In the genomic region with DNA sequence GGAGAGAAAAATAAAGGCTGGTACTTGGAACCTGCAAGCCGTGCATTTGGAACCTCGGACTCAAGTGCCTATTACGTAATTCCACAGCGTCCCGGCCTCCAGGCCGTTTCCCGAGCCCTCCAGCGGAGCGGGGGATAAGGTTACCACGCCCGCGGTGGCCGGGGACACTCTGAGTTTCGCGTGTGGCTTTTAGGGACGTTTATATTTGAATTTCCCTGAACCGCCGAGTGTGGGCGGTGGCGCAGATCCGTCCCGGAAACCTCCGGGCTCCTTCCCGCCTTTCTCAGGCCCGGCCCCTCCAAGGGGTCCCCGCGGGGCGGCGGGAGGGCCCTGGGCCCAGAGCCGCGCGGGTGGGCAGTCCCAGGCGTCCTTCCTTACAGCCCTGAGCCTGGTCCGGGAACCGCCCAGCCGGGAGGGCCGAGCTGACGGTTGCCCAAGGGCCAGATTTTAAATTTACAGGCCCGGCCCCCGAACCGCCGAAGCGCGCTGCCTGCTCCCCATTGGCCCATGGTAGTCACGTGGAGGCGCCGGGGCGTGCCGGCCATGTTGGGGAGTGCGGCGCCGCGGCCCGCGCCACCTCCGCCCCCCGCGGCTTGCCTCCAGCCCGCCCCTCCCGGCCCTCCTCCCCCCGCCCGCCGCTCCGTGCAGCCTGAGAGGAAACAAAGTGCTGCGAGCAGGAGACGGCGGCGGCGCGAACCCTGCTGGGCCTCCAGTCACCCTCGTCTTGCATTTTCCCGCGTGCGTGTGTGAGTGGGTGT, we compare ENCODE assay signal across 8 cellular contexts. TPM values are rescaled to one million over a fixed set of nuclear protein-coding genes. Genes with fewer than 3 reads are reported as not detected.
DNase-seq lines count a peak whose midpoint lies in the region; ATAC-seq and TF ChIP-seq lines count a peak whose summit lies in the region.

A gene with protein sequence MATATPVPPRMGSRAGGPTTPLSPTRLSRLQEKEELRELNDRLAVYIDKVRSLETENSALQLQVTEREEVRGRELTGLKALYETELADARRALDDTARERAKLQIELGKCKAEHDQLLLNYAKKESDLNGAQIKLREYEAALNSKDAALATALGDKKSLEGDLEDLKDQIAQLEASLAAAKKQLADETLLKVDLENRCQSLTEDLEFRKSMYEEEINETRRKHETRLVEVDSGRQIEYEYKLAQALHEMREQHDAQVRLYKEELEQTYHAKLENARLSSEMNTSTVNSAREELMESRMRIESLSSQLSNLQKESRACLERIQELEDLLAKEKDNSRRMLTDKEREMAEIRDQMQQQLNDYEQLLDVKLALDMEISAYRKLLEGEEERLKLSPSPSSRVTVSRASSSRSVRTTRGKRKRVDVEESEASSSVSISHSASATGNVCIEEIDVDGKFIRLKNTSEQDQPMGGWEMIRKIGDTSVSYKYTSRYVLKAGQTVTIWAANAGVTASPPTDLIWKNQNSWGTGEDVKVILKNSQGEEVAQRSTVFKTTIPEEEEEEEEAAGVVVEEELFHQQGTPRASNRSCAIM (plus strand): TSS at position 638 of the 758 bp plus-strand sequence. CDS start 373 bp downstream, outside the sequence.

- POLR2A ChIA-PET in T-cell (lab: Charles Lee): interaction anchor here in 1 of 2 donors (0.6 to 2.7 kb wide), 2 partner anchors 34 to 734 kb away, joined by 3 to 41 read pairs; no protein-coding TSS in a partner anchor

- in situ Hi-C loops in GM13977 (cut with MboI; ENCODE audit: low pct_unique_long_range_greater_than_20kb, low sequenced_read_pairs, unreplicated experiment): loop anchor here (5.0 kb wide), 1 partner anchor 99 kb away; no protein-coding TSS in a partner anchor
- in situ Hi-C loops in transverse colon (cut with MboI; ENCODE audit: low pct_ligation_motif_present in 1 of 4, low pct_unique_long_range_greater_than_20kb in 1 of 4, low sequenced_read_pairs in 3 of 4): loop anchor here in 3 of 4 donors (25.0 kb wide), 2 partner anchors 114 to 439 kb away; no protein-coding TSS in a partner anchor

- peak within 1 kb of the TSS; percentile 84 for H4K12ac ChIP-seq in trophoblast cell (ENCODE audit: low read depth, low read length)

- H2BK12ac ChIP-seq in trophoblast cell (ENCODE audit: low read length): no peak within 1 kb of the TSS

- H3K27ac ChIP-seq in cardiac muscle cell: peak within 1 kb of the TSS; percentile 85
- peak within 1 kb of the TSS; percentile 89 for H3K27ac ChIP-seq in trophoblast cell (ENCODE audit: low read depth, low read length)
- H3K27ac ChIP-seq in transverse colon: peak within 1 kb of the TSS; percentile 92 to 96 (median 94)

- H3K27me3 Mint-ChIP-seq in T-cell: no peaks in the 10 kb centered on the region

- peak within 1 kb of the TSS; percentile 93 for H2BK5ac ChIP-seq in trophoblast cell (ENCODE audit: low read depth, low read length, poor library complexity)

- no peak for TF ChIP-seq EP300 in transverse colon (IDR thresholded peaks at IDR 0.05; ENCODE audit: low read depth)

- H3K4me1 ChIP-seq in adipocyte (ENCODE audit: control insufficient read depth, insufficient read depth, low read length) (peaks cover 13% of the 10 kb centered on the region), cardiac muscle cell (ENCODE audit: low read depth) (peaks cover 5% of the 10 kb centered on the region), trophoblast cell (ENCODE audit: control insufficient read depth in 1 of 2, insufficient read depth in 2 of 2, low read length in 2 of 2) (peaks cover 5 to 6% of the 10 kb centered on the region in 2 experiments), transverse colon (peaks cover 0 to 31% (median 18%) of the 10 kb centered on the region in 4 donors)

- H3K18ac ChIP-seq in trophoblast cell (ENCODE audit: low read length): peak within 1 kb of the TSS; percentile 89

- H2BK120ac ChIP-seq in trophoblast cell (ENCODE audit: insufficient read depth, low read length, poor library complexity): peak within 1 kb of the TSS; percentile 67

- peaks cover 26% of the 10 kb centered on the region for H3K79me2 ChIP-seq in trophoblast cell (ENCODE audit: control insufficient read depth, insufficient read depth, low read length, poor library complexity)

- peak within 1 kb of the TSS; percentile 80 for H2AFZ ChIP-seq in trophoblast cell (ENCODE audit: insufficient read depth, low read length, poor library complexity)

- peak within 1 kb of the TSS; percentile 94 for H3K14ac ChIP-seq in trophoblast cell (ENCODE audit: low read length)

- peaks cover 14% of the 10 kb centered on the region for H3K79me1 ChIP-seq in trophoblast cell (ENCODE audit: low read length)

- no peaks in the 10 kb centered on the region for H3K9me3 ChIP-seq in adipocyte (ENCODE audit: control insufficient read depth, low read length)
- no peaks in the 10 kb centered on the region for H3K9me3 ChIP-seq in cardiac muscle cell (ENCODE audit: low read depth)
- H3K9me3 ChIP-seq in trophoblast cell (ENCODE audit: insufficient read depth, low read depth, low read length): no peaks in the 10 kb centered on the region
- H3K9me3 ChIP-seq in transverse colon: no peaks in the 10 kb centered on the region

- H3K4me3 Mint-ChIP-seq in T-cell: peak within 1 kb of the TSS; percentile 94 to 95 (median 95)

- ATAC-seq in HG02870 (IDR thresholded peaks at IDR 0.05; ENCODE audit: unreplicated experiment): peak; percentile 56
- ATAC-seq in T-cell (replicated peaks in 1 of 4): peak; percentile 76 to 82 (median 77)

- TF ChIP-seq CTCF in GM13977 (IDR thresholded peaks at IDR 0.05; ENCODE audit: extremely low read depth, insufficient read depth, missing control alignments) (no peak), cardiac muscle cell (IDR thresholded peaks at IDR 0.05; ENCODE audit: low read depth, low read length) (no peak), transverse colon (IDR thresholded peaks at IDR 0.05) (peak in 2 of 5 experiments; percentile 12 to 44)

- H3K4me3 ChIP-seq in adipocyte (ENCODE audit: low read length) (peak within 1 kb of the TSS; percentile 93), cardiac muscle cell (peak within 1 kb of the TSS; percentile 62), trophoblast cell (ENCODE audit: low read depth, low read length) (peak within 1 kb of the TSS; percentile 91), transverse colon (peak within 1 kb of the TSS; percentile 63 to 74 (median 67))

- no peaks in the 10 kb centered on the region for H3K36me3 Mint-ChIP-seq in T-cell

- TF ChIP-seq POLR2A in transverse colon (IDR thresholded peaks at IDR 0.05): peak; percentile 61

- H3K4me1 Mint-ChIP-seq in T-cell: peaks cover 18 to 33% (median 32%) of the 10 kb centered on the region in 3 donors

- peak within 1 kb of the TSS; percentile 89 for H4K8ac ChIP-seq in trophoblast cell (ENCODE audit: low read depth, low read length)

- no peaks in the 10 kb centered on the region for H3K9me3 Mint-ChIP-seq in T-cell

- H3K9ac ChIP-seq in adipocyte (ENCODE audit: low read length): peak within 1 kb of the TSS; percentile 74
- H3K9ac ChIP-seq in trophoblast cell (ENCODE audit: low read length): peak within 1 kb of the TSS; percentile 98

- H3K27ac Mint-ChIP-seq in T-cell: peak within 1 kb of the TSS; percentile 89 to 95

- H3K4ac ChIP-seq in trophoblast cell (ENCODE audit: low read depth, low read length): peak within 1 kb of the TSS; percentile 65

- H3K4me2 ChIP-seq in trophoblast cell (ENCODE audit: low read length): peak within 1 kb of the TSS; percentile 99

- CTCF ChIA-PET in T-cell (lab: Charles Lee): interaction anchor here (0.6 to 5.4 kb wide), 11 partner anchors 11 to 769 kb away, joined by 3 to 69 read pairs (median 4); a partner anchor contains a TSS

- H3K27me3 ChIP-seq in adipocyte (replicated peaks; ENCODE audit: control insufficient read depth, insufficient read depth, low read length) (no peaks in the 10 kb centered on the region), cardiac muscle cell (no peaks in the 10 kb centered on the region), trophoblast cell (ENCODE audit: insufficient read depth, low read length) (no peaks in the 10 kb centered on the region), transverse colon (no peaks in the 10 kb centered on the region)

- no peaks in the 10 kb centered on the region for H3K36me3 ChIP-seq in adipocyte (ENCODE audit: control insufficient read depth, insufficient read depth, low read length, severe bottlenecking)
- no peaks in the 10 kb centered on the region for H3K36me3 ChIP-seq in cardiac muscle cell
- peaks cover 2 to 3% of the 10 kb centered on the region in 2 experiments for H3K36me3 ChIP-seq in trophoblast cell (ENCODE audit: control insufficient read depth in 1 of 2, insufficient read depth in 2 of 2, low read length in 2 of 2)
- no peaks in the 10 kb centered on the region for H3K36me3 ChIP-seq in transverse colon

- WGBS in trophoblast cell (ENCODE audit: extremely low coverage, insufficient coverage, insufficient read length): no CpG with 5 or more reads among the region's 74 CpGs
- 1% methylated on average over 53 of the region's 74 CpGs; no CpG with 5 or more reads in 1 of the 2 donors for WGBS in transverse colon (ENCODE audit: low coverage in 1 of 2), 2 donors

- intact Hi-C loops in transverse colon (cut with DNase I; ENCODE audit: low total_unique reads): no loop called here

- H3K23ac ChIP-seq in trophoblast cell (ENCODE audit: low read length): no peak within 1 kb of the TSS

- DNase-seq in GM13977 (ENCODE audit: low spot score) (peak; percentile 93), NCI-H146 (lab: John Stamatoyannopoulos, UW) (peak; percentile 95), T-cell (peak; percentile 86 to 95 (median 92)), adipocyte (ENCODE audit: low read depth) (peak; percentile 97), cardiac muscle cell (ENCODE audit: low read depth in 1 of 2, low spot score in 1 of 2) (peak; percentile 97 to 98), trophoblast cell (peak; percentile 92 to 95), transverse colon (peak; percentile 96)

- H4K91ac ChIP-seq in trophoblast cell (ENCODE audit: low read depth, low read length): peak within 1 kb of the TSS; percentile 90

- H2AK5ac ChIP-seq in trophoblast cell (ENCODE audit: low read length): peak within 1 kb of the TSS; percentile 26

RNA-seq across cellular contexts. Expression of the gene that starts here (rescaled TPM):
- total RNA-seq in T-cell: 10 to 100 TPM; 25.6 to 36.6 (median 30.9) TPM
- 115 and 186 TPM in 2 replicates for total RNA-seq in cardiac muscle cell
- polyA plus RNA-seq in cardiac muscle cell: 17.9 and 20.7 TPM in 2 replicates
- 86.1 and 91.8 TPM in 2 replicates for polyA plus RNA-seq in trophoblast cell (2013)
- 10 to 100 TPM in 3 of 4 donors, 1 to 10 TPM in 1; 7.9 to 53.3 (median 16.8) TPM for total RNA-seq in transverse colon

Comparison
In these comparisons a context has a peak if more than half of its experiments do, and no peak if none do; other contexts are left out.
1. Peak in every context shown above with its lines: DNase-seq, ATAC-seq, H3K4me3 ChIP-seq and H3K27ac ChIP-seq.